ENCODE assay signal across 1 cellular context in the genomic region with DNA sequence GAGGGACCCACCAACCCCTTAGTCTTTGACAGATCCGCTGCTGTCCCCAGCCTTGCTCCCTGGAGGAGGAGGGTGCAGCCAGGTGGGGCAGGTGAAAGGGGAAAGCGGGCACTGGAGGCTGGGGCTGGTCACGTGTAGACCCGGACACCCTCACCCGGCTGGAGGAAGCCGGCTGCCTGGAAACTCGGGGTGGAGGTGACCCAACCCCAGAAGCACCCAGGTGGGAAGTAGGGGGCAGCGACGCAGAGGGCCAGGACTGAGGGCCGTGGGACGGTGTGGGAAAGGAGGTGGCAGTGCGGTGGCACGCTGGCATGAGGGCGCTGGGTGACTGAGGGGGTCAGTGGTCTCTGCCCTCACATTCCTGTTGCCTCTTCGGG.
TF ChIP-seq lines count a peak whose summit lies in the region.

No MANE protein-coding gene starts in this region.

TF ChIP-seq in HCT116, 20 proteins besides CTCF, POLR2A, EP300 and RAD21 (continued from another document):
- TF ChIP-seq, protein P1, sequence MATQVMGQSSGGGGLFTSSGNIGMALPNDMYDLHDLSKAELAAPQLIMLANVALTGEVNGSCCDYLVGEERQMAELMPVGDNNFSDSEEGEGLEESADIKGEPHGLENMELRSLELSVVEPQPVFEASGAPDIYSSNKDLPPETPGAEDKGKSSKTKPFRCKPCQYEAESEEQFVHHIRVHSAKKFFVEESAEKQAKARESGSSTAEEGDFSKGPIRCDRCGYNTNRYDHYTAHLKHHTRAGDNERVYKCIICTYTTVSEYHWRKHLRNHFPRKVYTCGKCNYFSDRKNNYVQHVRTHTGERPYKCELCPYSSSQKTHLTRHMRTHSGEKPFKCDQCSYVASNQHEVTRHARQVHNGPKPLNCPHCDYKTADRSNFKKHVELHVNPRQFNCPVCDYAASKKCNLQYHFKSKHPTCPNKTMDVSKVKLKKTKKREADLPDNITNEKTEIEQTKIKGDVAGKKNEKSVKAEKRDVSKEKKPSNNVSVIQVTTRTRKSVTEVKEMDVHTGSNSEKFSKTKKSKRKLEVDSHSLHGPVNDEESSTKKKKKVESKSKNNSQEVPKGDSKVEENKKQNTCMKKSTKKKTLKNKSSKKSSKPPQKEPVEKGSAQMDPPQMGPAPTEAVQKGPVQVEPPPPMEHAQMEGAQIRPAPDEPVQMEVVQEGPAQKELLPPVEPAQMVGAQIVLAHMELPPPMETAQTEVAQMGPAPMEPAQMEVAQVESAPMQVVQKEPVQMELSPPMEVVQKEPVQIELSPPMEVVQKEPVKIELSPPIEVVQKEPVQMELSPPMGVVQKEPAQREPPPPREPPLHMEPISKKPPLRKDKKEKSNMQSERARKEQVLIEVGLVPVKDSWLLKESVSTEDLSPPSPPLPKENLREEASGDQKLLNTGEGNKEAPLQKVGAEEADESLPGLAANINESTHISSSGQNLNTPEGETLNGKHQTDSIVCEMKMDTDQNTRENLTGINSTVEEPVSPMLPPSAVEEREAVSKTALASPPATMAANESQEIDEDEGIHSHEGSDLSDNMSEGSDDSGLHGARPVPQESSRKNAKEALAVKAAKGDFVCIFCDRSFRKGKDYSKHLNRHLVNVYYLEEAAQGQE (IDR thresholded peaks at IDR 0.05; ENCODE audit: low read depth) = no peak
